In genomic region chr9:78543353-78543752, GRCh38 we compare ENCODE assay signal across 16 cellular contexts.
"Had no signal": no experiment of that assay in that cellular context is flagged by ENCODE, and none has a peak within 500 bp of the region (broad histone marks: within the 10 kb centered on the region; RNA-seq: fewer than 3 reads in every experiment).

No MANE protein-coding gene starts in this region.

- DNase-seq: activated CD4-positive, alpha-beta T cell treated with anti-CD3 and anti-CD28 coated beads for 48 hours; activated CD4-positive, alpha-beta T cell treated with anti-CD3 and anti-CD28 coated beads, Interleukin-2, amount 50 U/mL, for 48 hours; activated CD8-positive, alpha-beta memory T cell treated with anti-CD3 and anti-CD28 coated beads for 24 hours; activated effector memory CD4-positive, alpha-beta T cell treated with Interleukin-2 at 50 U/mL for 16 hours; activated naive CD4-positive, alpha-beta T cell treated with anti-CD3 and anti-CD28 coated beads, Interleukin-2, amount 10 ng/mL, durations not matched to agents 7 days and 5 days; activated naive CD8-positive, alpha-beta T cell treated with anti-CD3 and anti-CD28 coated beads, Interleukin-2, amount 10 ng/mL, durations not matched to agents 7 days and 5 days; esophagus squamous epithelium; foreskin melanocyte; heart right ventricle; naive B cell; stimulated activated naive CD4-positive, alpha-beta T cell treated with Interleukin-2 at 50 U/mL for 16 hours; transverse colon had no signal

- H3K36me3 Mint-ChIP-seq: activated naive CD4-positive, alpha-beta T cell treated with anti-CD3 and anti-CD28 coated beads, Interleukin-2, amount 10 ng/mL, durations not matched to agents 7 days and 5 days; activated naive CD8-positive, alpha-beta T cell treated with anti-CD3 and anti-CD28 coated beads, Interleukin-2, amount 10 ng/mL, durations not matched to agents 7 days and 5 days; mesothelial cell of epicardium; naive B cell had no signal

- H3K36me3 ChIP-seq: esophagus squamous epithelium, heart right ventricle, right atrium auricular region, transverse colon had no signal

- ATAC-seq: activated CD4-positive, CD25-positive, alpha-beta regulatory T cell treated with anti-CD3 and anti-CD28 coated beads, Interleukin-2, amount 50 U/mL, for 24 hours; heart right ventricle had no signal

- H3K4me1 ChIP-seq: esophagus squamous epithelium, heart right ventricle, right atrium auricular region, transverse colon had no signal

- H3K4me3 Mint-ChIP-seq: activated naive CD4-positive, alpha-beta T cell treated with anti-CD3 and anti-CD28 coated beads, Interleukin-2, amount 10 ng/mL, durations not matched to agents 7 days and 5 days; activated naive CD8-positive, alpha-beta T cell treated with anti-CD3 and anti-CD28 coated beads, Interleukin-2, amount 10 ng/mL, durations not matched to agents 7 days and 5 days; mesothelial cell of epicardium; naive B cell; neural crest cell had no signal

- H3K4me1 Mint-ChIP-seq: activated naive CD4-positive, alpha-beta T cell treated with anti-CD3 and anti-CD28 coated beads, Interleukin-2, amount 10 ng/mL, durations not matched to agents 7 days and 5 days; activated naive CD8-positive, alpha-beta T cell treated with anti-CD3 and anti-CD28 coated beads, Interleukin-2, amount 10 ng/mL, durations not matched to agents 7 days and 5 days; naive B cell had no signal

- H3K4me3 ChIP-seq: esophagus squamous epithelium, heart right ventricle, right atrium auricular region, transverse colon had no signal

- H3K9me3 ChIP-seq: esophagus squamous epithelium, heart right ventricle, right atrium auricular region, transverse colon had no signal

- H3K9me3 Mint-ChIP-seq: activated naive CD4-positive, alpha-beta T cell treated with anti-CD3 and anti-CD28 coated beads, Interleukin-2, amount 10 ng/mL, durations not matched to agents 7 days and 5 days; activated naive CD8-positive, alpha-beta T cell treated with anti-CD3 and anti-CD28 coated beads, Interleukin-2, amount 10 ng/mL, durations not matched to agents 7 days and 5 days; mesothelial cell of epicardium had no signal

- H3K27me3 Mint-ChIP-seq: activated naive CD4-positive, alpha-beta T cell treated with anti-CD3 and anti-CD28 coated beads, Interleukin-2, amount 10 ng/mL, durations not matched to agents 7 days and 5 days; activated naive CD8-positive, alpha-beta T cell treated with anti-CD3 and anti-CD28 coated beads, Interleukin-2, amount 10 ng/mL, durations not matched to agents 7 days and 5 days had no signal

- H3K27me3 ChIP-seq: esophagus squamous epithelium, right atrium auricular region, transverse colon had no signal

- H3K27ac Mint-ChIP-seq: activated naive CD4-positive, alpha-beta T cell treated with anti-CD3 and anti-CD28 coated beads, Interleukin-2, amount 10 ng/mL, durations not matched to agents 7 days and 5 days; activated naive CD8-positive, alpha-beta T cell treated with anti-CD3 and anti-CD28 coated beads, Interleukin-2, amount 10 ng/mL, durations not matched to agents 7 days and 5 days; mesothelial cell of epicardium; naive B cell had no signal

- H3K27ac ChIP-seq: esophagus squamous epithelium, heart right ventricle, right atrium auricular region, transverse colon had no signal
